Comparison of ENCODE assay signal across 14 cellular contexts in genomic region chr17:49969794-49970389, GRCh38. TPM values are rescaled to one million over a fixed set of nuclear protein-coding genes. Genes with fewer than 3 reads are reported as not detected.
DNase-seq lines count a peak whose midpoint lies in the region; ATAC-seq and TF ChIP-seq lines count a peak whose summit lies in the region.
"Had no signal": no experiment of that assay in that cellular context is flagged by ENCODE, and none has a peak within 500 bp of the region (broad histone marks: within the 10 kb centered on the region; RNA-seq: fewer than 3 reads in every experiment).

No MANE protein-coding gene starts in this region.

- no peaks in the 10 kb centered on the region for H3K79me1 ChIP-seq in IMR-90 (ENCODE audit: low read depth in 1 of 2, low read length in 2 of 2)

- peaks cover 74% of the 10 kb centered on the region for H3K27me3 ChIP-seq in CD4-positive, alpha-beta T cell (ENCODE audit: control insufficient read depth, insufficient read depth, low read length)
- H3K27me3 ChIP-seq in IMR-90 (ENCODE audit: control insufficient read depth, insufficient read depth, low read length) = peaks cover 98% of the 10 kb centered on the region

- no peak overlapping the region for H3K56ac ChIP-seq in IMR-90 (ENCODE audit: extremely low read depth, insufficient read depth, low read length)

- no peaks in the 10 kb centered on the region for H3K4me1 ChIP-seq in IMR-90 (ENCODE audit: control insufficient read depth, insufficient read depth, low read length)

- TF ChIP-seq RAD21 in IMR-90 (IDR thresholded peaks at IDR 0.05; ENCODE audit: low read length) = no peak

- no peak overlapping the region for H3K14ac ChIP-seq in IMR-90 (replicated peaks; ENCODE audit: low read depth, low read length)

- no peaks in the 10 kb centered on the region for H3K9me3 Mint-ChIP-seq in CD4-positive, alpha-beta T cell
- H3K9me3 Mint-ChIP-seq in activated naive CD8-positive, alpha-beta T cell treated with anti-CD3 and anti-CD28 coated beads, Interleukin-2, amount 50 U/mL, for 24 hours = no peaks in the 10 kb centered on the region
- peaks cover 0 to 7% (median 0%) of the 10 kb centered on the region in 9 donors for H3K9me3 Mint-ChIP-seq in naive thymus-derived CD8-positive, alpha-beta T cell

- no peak overlapping the region for H3K27ac Mint-ChIP-seq in CD4-positive, alpha-beta T cell
- no peak overlapping the region for H3K27ac Mint-ChIP-seq in activated naive CD8-positive, alpha-beta T cell treated with anti-CD3 and anti-CD28 coated beads, Interleukin-2, amount 50 U/mL, for 24 hours
- peak overlapping the region in 4 of 10 donors; percentile 25 to 87 (median 85) for H3K27ac Mint-ChIP-seq in naive thymus-derived CD8-positive, alpha-beta T cell

- H3K4me2 ChIP-seq in IMR-90 (ENCODE audit: low read depth, low read length) = no peak overlapping the region

- peaks cover 59% of the 10 kb centered on the region for H3K4me1 Mint-ChIP-seq in CD4-positive, alpha-beta T cell (ENCODE audit: low read depth)
- H3K4me1 Mint-ChIP-seq in activated naive CD8-positive, alpha-beta T cell treated with anti-CD3 and anti-CD28 coated beads, Interleukin-2, amount 50 U/mL, for 24 hours = peaks cover 25% of the 10 kb centered on the region
- peaks cover 21 to 74% (median 55%) of the 10 kb centered on the region in 4 donors for H3K4me1 Mint-ChIP-seq in naive thymus-derived CD8-positive, alpha-beta T cell

- no peak overlapping the region for H3K4me3 ChIP-seq in IMR-90 (ENCODE audit: insufficient read depth, low read depth, low read length)

- BruUV-seq in IMR-90 (replicated peaks; lab: Mats Ljungman, UMichigan) = no TSS peak

- peak overlapping the region; percentile 34 for H2AK9ac ChIP-seq in IMR-90 (replicated peaks; ENCODE audit: low read depth, low read length, poor library complexity)

- no peaks in the 10 kb centered on the region for H3K36me3 ChIP-seq in IMR-90 (ENCODE audit: control insufficient read depth, insufficient read depth, low read length)
- H3K36me3 ChIP-seq: neutrophil, upper lobe of left lung had no signal

- H2AFZ ChIP-seq in IMR-90 (replicated peaks; ENCODE audit: low read length, poor library complexity) = peak overlapping the region; percentile 49

- H3K36me3 Mint-ChIP-seq in CD4-positive, alpha-beta T cell (ENCODE audit: low read depth) = no peaks in the 10 kb centered on the region
- H3K36me3 Mint-ChIP-seq in activated naive CD8-positive, alpha-beta T cell treated with anti-CD3 and anti-CD28 coated beads, Interleukin-2, amount 50 U/mL, for 24 hours (ENCODE audit: low read depth) = no peaks in the 10 kb centered on the region
- peaks cover 0 to 3% (median 3%) of the 10 kb centered on the region in 3 donors for H3K36me3 Mint-ChIP-seq in naive thymus-derived CD8-positive, alpha-beta T cell

- no peak overlapping the region for H4K8ac ChIP-seq in IMR-90 (ENCODE audit: low read depth in 2 of 2, low read length in 2 of 2)

- TF ChIP-seq POLR2A in IMR-90 (IDR thresholded peaks at IDR 0.05; ENCODE audit: low read depth, low read length) = no peak

- no peak overlapping the region for H2BK5ac ChIP-seq in IMR-90 (ENCODE audit: low read depth, low read length, poor library complexity, severe bottlenecking)

- no peak overlapping the region for H2AK5ac ChIP-seq in IMR-90 (ENCODE audit: low read depth, low read length)

- H2BK15ac ChIP-seq in IMR-90 (ENCODE audit: low read depth, low read length) = no peak overlapping the region

- no peak overlapping the region for H4K91ac ChIP-seq in IMR-90 (ENCODE audit: insufficient read depth, low read depth, low read length)

- no peak overlapping the region for H3K9ac ChIP-seq in IMR-90 (ENCODE audit: low read depth, low read length)

- H3K4ac ChIP-seq in IMR-90 (ENCODE audit: low read depth, low read length) = no peak overlapping the region

- no peaks in the 10 kb centered on the region; the same call in none of the 2 replicates for H4K20me1 ChIP-seq in IMR-90 (ENCODE audit: insufficient read depth, low read length)

- H2BK120ac ChIP-seq in IMR-90 (ENCODE audit: low read depth, low read length) = no peak overlapping the region

- CTCF ChIA-PET in CD4-positive, alpha-beta T cell (lab: Charles Lee) = no interaction called here
- CTCF ChIA-PET in IMR-90 (lab: Yijun Ruan, JAX) = no interaction called here

- POLR2A ChIA-PET in CD4-positive, alpha-beta T cell (lab: Charles Lee) = interaction anchor here (0.5 kb wide), 1 partner anchor 1288 kb away, joined by 3 read pairs; no protein-coding TSS in a partner anchor
- POLR2A ChIA-PET in IMR-90 (lab: Charles Lee; ENCODE audit: unreplicated experiment) = no interaction called here
- POLR2A ChIA-PET in naive thymus-derived CD8-positive, alpha-beta T cell (lab: Charles Lee) = interaction anchor here (0.5 kb wide), 1 partner anchor 194 kb away, joined by 5 read pairs; no protein-coding TSS in a partner anchor

- H3K4me3 Mint-ChIP-seq in CD4-positive, alpha-beta T cell = peak overlapping the region; percentile 89
- peak overlapping the region; percentile 86 for H3K4me3 Mint-ChIP-seq in activated naive CD8-positive, alpha-beta T cell treated with anti-CD3 and anti-CD28 coated beads, Interleukin-2, amount 50 U/mL, for 24 hours
- H3K4me3 Mint-ChIP-seq in naive thymus-derived CD8-positive, alpha-beta T cell = peak overlapping the region; percentile 83 to 94 (median 90)

- no peak overlapping the region for H3K27ac ChIP-seq in CD4-positive, alpha-beta T cell (ENCODE audit: low read depth, low read length)
- no peak overlapping the region for H3K27ac ChIP-seq in IMR-90 (ENCODE audit: insufficient read depth, low read length)
- H3K27ac ChIP-seq: neutrophil, upper lobe of left lung had no signal

- no CpG with 5 or more reads among the region's 18 CpGs for WGBS in IMR-90 (ENCODE audit: extremely low coverage in 2 of 2, insufficient read length in 1 of 2), 2 experiments

- no peak overlapping the region for H3K18ac ChIP-seq in IMR-90 (ENCODE audit: low read depth, low read length)

- no peak for ATAC-seq in CD4-positive, alpha-beta T cell (ENCODE audit: poor library complexity)
- no peak for ATAC-seq in IMR-90 (ENCODE audit: low read depth)
- no peak for ATAC-seq in activated naive CD8-positive, alpha-beta T cell treated with anti-CD3 and anti-CD28 coated beads, Interleukin-2, amount 50 U/mL, for 24 hours
- ATAC-seq in naive thymus-derived CD8-positive, alpha-beta T cell = no peak

- no peak overlapping the region; the same call in 1 of the 2 replicates for H3K23ac ChIP-seq in IMR-90 (ENCODE audit: low read depth, low read length)

- peaks cover 88% of the 10 kb centered on the region for H3K27me3 Mint-ChIP-seq in CD4-positive, alpha-beta T cell
- peaks cover 81% of the 10 kb centered on the region for H3K27me3 Mint-ChIP-seq in activated naive CD8-positive, alpha-beta T cell treated with anti-CD3 and anti-CD28 coated beads, Interleukin-2, amount 50 U/mL, for 24 hours
- peaks cover 35 to 90% (median 61%) of the 10 kb centered on the region in 5 donors for H3K27me3 Mint-ChIP-seq in naive thymus-derived CD8-positive, alpha-beta T cell

- dilution Hi-C loops in IMR-90 (cut with HindIII; ENCODE audit: low sequenced_read_pairs, unreplicated experiment) = no loop called here

- in situ Hi-C loops in IMR-90 (cut with MboI; ENCODE audit: low sequenced_read_pairs) = no loop called here

- intact Hi-C loops in CD4-positive, alpha-beta T cell (cut with DNase I, micrococcal nuclease) = no loop called here
- intact Hi-C loops in IMR-90 (cut with micrococcal nuclease) = no loop called here

- H2BK20ac ChIP-seq in IMR-90 (ENCODE audit: low read depth, low read length) = no peak overlapping the region

- DNase-seq in CD4-positive, alpha-beta T cell = no peak
- no peak for DNase-seq in IMR-90
- DNase-seq in activated naive CD8-positive, alpha-beta T cell treated with anti-CD3 and anti-CD28 coated beads, Interleukin-2, amount 50 U/mL, for 24 hours = peak; percentile 10
- peak in 1 of 10 donors; percentile 26 for DNase-seq in naive thymus-derived CD8-positive, alpha-beta T cell
- no peak for DNase-seq in foreskin melanocyte
- no peak for DNase-seq in activated CD4-positive, CD25-positive, alpha-beta regulatory T cell treated with anti-CD3 and anti-CD28 coated beads, Interleukin-2, amount 50 U/mL, for 72 hours
- DNase-seq in activated CD4-positive, CD25-positive, alpha-beta regulatory T cell (lab: John Stamatoyannopoulos, UW) = no peak
- no peak for DNase-seq in SKM-1 treated with dmso at 0.1 percent for 144 hours (lab: John Stamatoyannopoulos, UW; ENCODE audit: unreplicated experiment)
- DNase-seq: activated naive CD4-positive, alpha-beta T cell treated with anti-CD3 and anti-CD28 coated beads, Interleukin-2, amount 50 U/mL, for 16 hours; effector CD8-positive, alpha-beta T cell; NCI-H748 treated with DMSO at 0.1 percent for 48 hours; T1000 had no signal

- no peak overlapping the region for H4K5ac ChIP-seq in IMR-90 (ENCODE audit: low read depth, low read length)

- no peaks in the 10 kb centered on the region for H3K9me3 ChIP-seq in CD4-positive, alpha-beta T cell (ENCODE audit: control insufficient read depth, low read length)
- peaks cover 16% of the 10 kb centered on the region for H3K9me3 ChIP-seq in IMR-90 (ENCODE audit: control insufficient read depth, insufficient read depth, low read length)
- H3K9me3 ChIP-seq: neutrophil, upper lobe of left lung had no signal

- TF ChIP-seq CTCF in CD4-positive, alpha-beta T cell (IDR thresholded peaks at IDR 0.05) = no peak
- no peak for TF ChIP-seq CTCF in IMR-90 (conservative IDR thresholded peaks at IDR 0.05; ENCODE audit: low read depth, low read length)

- no peaks in the 10 kb centered on the region for H3K9me1 ChIP-seq in IMR-90 (ENCODE audit: insufficient read depth, low read length)

TF ChIP-seq in IMR-90, 13 proteins besides CTCF, POLR2A, EP300 and RAD21:
- no peak for TF ChIP-seq MAFK (IDR thresholded peaks at IDR 0.05; ENCODE audit: low read depth, low read length)
TF ChIP-seq in IMR-90: peak in this region for 0.

RNA-seq across cellular contexts. Expression of gene DLX4, which starts 0.9 kb away (rescaled TPM):
- under 1 TPM; 0.59 to 0.85 TPM for total RNA-seq in CD4-positive, alpha-beta T cell
- total RNA-seq in IMR-90 (2012; rRNA removed) = not detected in 2 replicates
- polyA plus RNA-seq in IMR-90 (2012; rRNA removed) = not detected in 2 replicates
- polyA plus RNA-seq in IMR-90 (2012; cell fraction: cytosol; rRNA removed) = not detected in 2 replicates
- 0.13 and 0.17 TPM in 2 replicates for polyA plus RNA-seq in IMR-90 (2012; cell fraction: nucleus; rRNA removed; ENCODE audit: low replicate concordance)
- total RNA-seq in naive thymus-derived CD8-positive, alpha-beta T cell = 1 to 10 TPM in 1 of 2 experiments, under 1 TPM in 1; 0.88 to 1.4 TPM
- under 1 TPM in 1 of 3 donors, not detected in 2; 0.11 TPM for polyA plus RNA-seq in naive thymus-derived CD8-positive, alpha-beta T cell

RNA-seq across cellular contexts. Expression of gene DLX3, which starts 25.1 kb away (rescaled TPM):
- total RNA-seq in CD4-positive, alpha-beta T cell = not detected
- not detected in 2 replicates for total RNA-seq in IMR-90 (2012; rRNA removed)
- not detected in 2 replicates for polyA plus RNA-seq in IMR-90 (2012; rRNA removed)
- polyA plus RNA-seq in IMR-90 (2012; cell fraction: cytosol; rRNA removed) = not detected in 2 replicates
- polyA plus RNA-seq in IMR-90 (2012; cell fraction: nucleus; rRNA removed; ENCODE audit: low replicate concordance) = not detected in 2 replicates
- total RNA-seq in naive thymus-derived CD8-positive, alpha-beta T cell = under 1 TPM in 1 of 2 experiments, not detected in 1; 0.18 TPM
- under 1 TPM; 0.09 to 0.32 (median 0.26) TPM for polyA plus RNA-seq in naive thymus-derived CD8-positive, alpha-beta T cell
